ENCODE assay signal across 1 cellular context in the genomic region with DNA sequence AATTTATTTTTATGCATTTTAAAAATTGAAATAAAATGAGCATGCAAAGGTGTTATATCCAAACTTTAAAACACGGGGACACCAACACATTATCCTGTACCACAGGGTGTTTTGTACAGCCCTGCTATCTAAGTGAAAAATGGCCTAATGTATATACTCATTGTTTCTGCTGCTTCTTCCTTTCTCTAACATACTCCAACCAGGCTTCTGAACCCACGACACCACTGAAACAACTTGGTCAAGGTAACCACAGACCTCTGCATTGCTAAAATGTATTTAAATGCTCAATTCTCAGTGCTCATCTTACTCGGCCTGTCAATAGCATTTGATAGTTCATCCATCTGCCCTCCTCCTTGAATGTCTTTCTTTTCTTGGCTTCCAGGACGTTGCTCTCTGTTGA.
TF ChIP-seq lines count a peak whose summit lies in the region.

No MANE protein-coding gene starts in this region.

TF ChIP-seq in H1, 55 proteins besides CTCF, POLR2A, EP300 and RAD21:
- TF ChIP-seq ATF3 (IDR thresholded peaks at IDR 0.05; ENCODE audit: insufficient read depth, low read depth, low read length) (no peak), ATF2 (IDR thresholded peaks at IDR 0.05; ENCODE audit: low read length) (no peak)
- TF ChIP-seq, protein P1, sequence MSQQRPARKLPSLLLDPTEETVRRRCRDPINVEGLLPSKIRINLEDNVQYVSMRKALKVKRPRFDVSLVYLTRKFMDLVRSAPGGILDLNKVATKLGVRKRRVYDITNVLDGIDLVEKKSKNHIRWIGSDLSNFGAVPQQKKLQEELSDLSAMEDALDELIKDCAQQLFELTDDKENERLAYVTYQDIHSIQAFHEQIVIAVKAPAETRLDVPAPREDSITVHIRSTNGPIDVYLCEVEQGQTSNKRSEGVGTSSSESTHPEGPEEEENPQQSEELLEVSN (IDR thresholded peaks at IDR 0.05): no peak
TF ChIP-seq in H1: peak in this region for 0.
